In the genomic region with DNA sequence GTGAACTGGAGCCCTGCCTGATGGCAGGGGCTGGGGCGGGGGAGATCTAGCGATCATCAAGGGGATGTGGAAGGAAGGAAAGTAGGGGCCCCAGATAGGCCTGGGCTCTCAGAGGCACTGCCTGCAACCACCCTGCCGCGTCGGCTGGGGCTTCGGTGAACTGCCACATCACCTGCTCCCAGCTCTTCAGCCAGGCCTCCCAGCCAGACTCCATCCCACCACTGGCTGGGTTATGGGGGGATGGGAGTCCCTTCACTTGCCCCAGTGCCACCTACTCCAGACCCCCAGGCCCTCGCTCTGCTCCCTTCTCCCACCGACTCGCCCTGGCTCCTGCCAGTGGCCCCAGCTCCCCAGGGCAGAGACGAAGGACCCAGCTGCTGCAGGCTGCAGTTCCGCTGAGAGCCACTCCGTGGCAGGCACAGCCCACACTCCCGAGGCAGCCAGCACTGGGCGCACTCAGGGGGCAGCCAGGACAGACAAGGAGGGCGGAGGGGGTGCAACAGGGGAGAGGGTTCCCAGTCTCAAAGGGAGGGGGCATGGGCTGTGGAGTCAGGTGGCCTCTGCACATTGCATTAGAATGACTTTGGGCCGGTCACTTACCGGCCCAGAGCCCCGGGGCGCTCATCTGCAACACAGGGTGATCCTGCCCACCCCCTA, we compare ENCODE assay signal across 7 cellular contexts. TPM values are rescaled to one million over a fixed set of nuclear protein-coding genes. Genes with fewer than 3 reads are reported as not detected.
DNase-seq lines count a peak whose midpoint lies in the region; ATAC-seq and TF ChIP-seq lines count a peak whose summit lies in the region.

No MANE protein-coding gene starts in this region.

- peak overlapping the region in 1 of 2 donors; percentile 12 for H3K27ac Mint-ChIP-seq in activated naive CD4-positive, alpha-beta T cell treated with anti-CD3 and anti-CD28 coated beads, Interleukin-2, amount 50 U/mL, for 72 hours

- H3K4me1 ChIP-seq in psoas muscle = peaks cover 5% of the 10 kb centered on the region

- no peaks in the 10 kb centered on the region for H3K36me3 ChIP-seq in psoas muscle (ENCODE audit: insufficient read depth in 1 of 2, low read depth in 1 of 2)

- no peaks in the 10 kb centered on the region for H3K9me3 Mint-ChIP-seq in activated naive CD4-positive, alpha-beta T cell treated with anti-CD3 and anti-CD28 coated beads, Interleukin-2, amount 50 U/mL, for 72 hours

- DNase-seq in GM13976 (ENCODE audit: low spot score) = peak; percentile 92
- peak; percentile 73 for DNase-seq in RPMI8226
- peak in 1 of 2 donors; percentile 62 for DNase-seq in activated naive CD4-positive, alpha-beta T cell treated with anti-CD3 and anti-CD28 coated beads, Interleukin-2, amount 50 U/mL, for 72 hours (ENCODE audit: low spot score in 2 of 2)
- peak; percentile 55 to 88 (median 75) for DNase-seq in head of caudate nucleus
- DNase-seq in psoas muscle = peak in 1 of 2 donors; percentile 31

- in situ Hi-C loops in GM13976 (cut with MboI; ENCODE audit: low sequenced_read_pairs, unreplicated experiment) = no loop called here

- no peaks in the 10 kb centered on the region for H3K9me3 ChIP-seq in psoas muscle

- intact Hi-C loops in head of caudate nucleus (cut with DNase I) = loop anchor here (2.0 kb wide), 1 partner anchor 26 kb away; no protein-coding TSS in a partner anchor
- intact Hi-C loops in psoas muscle (cut with DNase I) = no loop called here

- no peak overlapping the region for H3K4me3 ChIP-seq in psoas muscle

- peak; percentile 72 for ATAC-seq in HG02798 (IDR thresholded peaks at IDR 0.05; ENCODE audit: poor library complexity, unreplicated experiment)
- ATAC-seq in activated naive CD4-positive, alpha-beta T cell treated with anti-CD3 and anti-CD28 coated beads, Interleukin-2, amount 50 U/mL, for 72 hours = peak; percentile 84 to 95
- peak; percentile 77 to 84 (median 80) for ATAC-seq in psoas muscle
- ATAC-seq in GM21423 (IDR thresholded peaks at IDR 0.05; ENCODE audit: unreplicated experiment) = no peak

- H3K27me3 ChIP-seq in psoas muscle (ENCODE audit: insufficient read depth in 3 of 3, low read length in 2 of 3) = peaks cover 0 to 16% (median 0%) of the 10 kb centered on the region in 3 donors

- peaks cover 0 to 4% of the 10 kb centered on the region in 2 donors for H3K36me3 Mint-ChIP-seq in activated naive CD4-positive, alpha-beta T cell treated with anti-CD3 and anti-CD28 coated beads, Interleukin-2, amount 50 U/mL, for 72 hours

- H3K27ac ChIP-seq in psoas muscle = no peak overlapping the region

- WGBS in psoas muscle, 3 donors = 44 to 48% (median 45%) methylated on average over 18 to 19 of the region's 19 CpGs

- TF ChIP-seq CTCF in GM13976 (IDR thresholded peaks at IDR 0.05; ENCODE audit: borderline replicate concordance, control extremely low read depth, extremely low read depth, insufficient read depth, missing control alignments) = peak; percentile 96
- TF ChIP-seq CTCF in psoas muscle (IDR thresholded peaks at IDR 0.05) = peak; percentile 70

RNA-seq across cellular contexts. Expression of a gene that starts 15.2 kb away (rescaled TPM):
- under 1 TPM; 0.41 to 0.72 TPM for total RNA-seq in activated naive CD4-positive, alpha-beta T cell treated with anti-CD3 and anti-CD28 coated beads, Interleukin-2, amount 50 U/mL, for 72 hours
- under 1 TPM; 0.21 to 0.39 (median 0.22) TPM for total RNA-seq in psoas muscle
- under 1 TPM; 0.18 to 0.48 (median 0.20) TPM for polyA plus RNA-seq in psoas muscle

RNA-seq across cellular contexts. Expression of a gene that starts 27.9 kb away (rescaled TPM):
- total RNA-seq in activated naive CD4-positive, alpha-beta T cell treated with anti-CD3 and anti-CD28 coated beads, Interleukin-2, amount 50 U/mL, for 72 hours = 10 to 100 TPM in 1 of 2 donors, 1 to 10 TPM in 1; 1.8 to 12.7 TPM
- total RNA-seq in psoas muscle = 10 to 100 TPM in 1 of 4 donors, 1 to 10 TPM in 3; 5.8 to 13.2 (median 6.3) TPM
- 1 to 10 TPM; 1.4 to 5.7 (median 5.0) TPM for polyA plus RNA-seq in psoas muscle
